In genomic region chr3:73255609-73256029, GRCh38 we compare ENCODE assay signal across 11 cellular contexts.
DNase-seq lines count a peak whose midpoint lies in the region; ATAC-seq and TF ChIP-seq lines count a peak whose summit lies in the region.
"Had no signal": no experiment of that assay in that cellular context is flagged by ENCODE, and none has a peak within 500 bp of the region (broad histone marks: within the 10 kb centered on the region; RNA-seq: fewer than 3 reads in every experiment).

No MANE protein-coding gene starts in this region.

- H3K4me3 Mint-ChIP-seq in mesothelial cell of epicardium, result no peak overlapping the region

- peak; percentile 20 for DNase-seq in ELR (ENCODE audit: low read depth)
- DNase-seq in NCI-H128 (lab: John Stamatoyannopoulos, UW; ENCODE audit: unreplicated experiment), result peak; percentile 75
- DNase-seq in adipocyte (ENCODE audit: low read depth), result peak; percentile 76
- DNase-seq in mesothelial cell of epicardium (ENCODE audit: low spot score in 2 of 2, unreplicated experiment in 2 of 2), result peak; percentile 66 to 78
- no peak for DNase-seq in effector CD4-positive, alpha-beta T cell
- DNase-seq in RPMI8226, result no peak

- H3K27me3 ChIP-seq in adipocyte (replicated peaks; ENCODE audit: control insufficient read depth, insufficient read depth, low read length), result peaks cover 16% of the 10 kb centered on the region
- H3K27me3 ChIP-seq: tibial nerve had no signal

- peaks cover 55% of the 10 kb centered on the region for H3K4me1 Mint-ChIP-seq in mesothelial cell of epicardium

- H3K9me3 ChIP-seq in adipocyte (ENCODE audit: control insufficient read depth, low read length), result no peaks in the 10 kb centered on the region
- H3K9me3 ChIP-seq: tibial nerve had no signal

- TF ChIP-seq CTCF in mesothelial cell of epicardium (IDR thresholded peaks at IDR 0.05; ENCODE audit: unreplicated experiment), result no peak

- no peaks in the 10 kb centered on the region for H3K4me1 ChIP-seq in adipocyte (ENCODE audit: control insufficient read depth, insufficient read depth, low read length)
- H3K4me1 ChIP-seq: tibial nerve had no signal

- peak overlapping the region; percentile 41 for H3K27ac Mint-ChIP-seq in mesothelial cell of epicardium

- H3K9ac ChIP-seq in adipocyte (ENCODE audit: low read length), result no peak overlapping the region

- no peaks in the 10 kb centered on the region for H3K36me3 Mint-ChIP-seq in mesothelial cell of epicardium

- peaks cover 4% of the 10 kb centered on the region for H3K9me3 Mint-ChIP-seq in mesothelial cell of epicardium

- no peaks in the 10 kb centered on the region for H3K27me3 Mint-ChIP-seq in mesothelial cell of epicardium (ENCODE audit: low read depth)

- H3K36me3 ChIP-seq in adipocyte (ENCODE audit: control insufficient read depth, insufficient read depth, low read length, severe bottlenecking), result no peaks in the 10 kb centered on the region
- H3K36me3 ChIP-seq: tibial nerve had no signal

- H3K4me3 ChIP-seq in adipocyte (ENCODE audit: low read length), result no peak overlapping the region
- H3K4me3 ChIP-seq: GM12878, skin epidermis, tibial nerve had no signal

- ATAC-seq in GM19324 (IDR thresholded peaks at IDR 0.05; ENCODE audit: low FRiP score, unreplicated experiment) (no peak), HG03045 (IDR thresholded peaks at IDR 0.05; ENCODE audit: unreplicated experiment) (no peak)
- ATAC-seq: GM12878 had no signal

Comparison
In these comparisons a context has a peak if more than half of its experiments do, and no peak if none do; other contexts are left out.
1. DNase-seq: peak in ELR (single experiment), NCI-H128 (single experiment), adipocyte (single experiment) and mesothelial cell of epicardium (2 of 2); none in effector CD4-positive, alpha-beta T cell (single experiment) and RPMI8226 (single experiment).